8 cellular contexts compared by ENCODE assay signal in the genomic region with DNA sequence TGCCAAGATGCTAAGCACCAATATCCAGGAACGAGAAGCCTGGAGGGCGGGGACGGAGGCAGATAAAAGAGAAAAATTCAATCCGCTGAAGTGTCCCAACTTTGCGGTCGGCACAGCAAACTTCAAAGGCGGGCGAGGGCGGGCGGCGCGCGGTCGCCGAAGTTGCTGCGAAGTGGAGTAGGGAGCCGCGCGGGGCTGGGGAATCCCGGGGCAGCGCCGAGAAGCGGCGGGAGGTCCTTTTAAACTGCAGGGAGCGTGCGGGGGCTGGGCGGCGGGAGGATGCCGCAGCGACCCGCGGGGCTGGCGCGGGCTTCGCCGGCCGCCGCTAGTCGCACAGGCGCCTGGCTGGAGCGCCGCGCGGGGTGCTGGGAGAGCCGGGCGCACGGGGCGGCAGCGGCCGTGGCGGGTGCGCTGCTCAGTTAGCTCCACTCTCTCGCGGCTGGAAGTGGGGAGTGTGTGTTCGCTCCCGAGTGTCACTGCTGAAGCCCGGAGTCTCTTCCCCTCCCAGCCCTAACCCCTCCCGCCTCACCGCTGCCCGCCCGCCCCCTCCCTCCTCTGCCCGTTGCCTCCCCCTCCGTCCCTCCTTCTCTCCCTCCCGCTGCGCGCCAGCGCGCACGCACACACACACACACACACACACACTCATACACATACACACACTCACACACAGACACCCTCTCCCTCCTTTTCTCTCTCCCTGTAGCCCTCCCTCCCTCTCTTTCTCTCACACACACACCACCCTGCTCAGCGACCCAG. TPM values are rescaled to one million over a fixed set of nuclear protein-coding genes. Genes with fewer than 3 reads are reported as not detected.
DNase-seq lines count a peak whose midpoint lies in the region; ATAC-seq and TF ChIP-seq lines count a peak whose summit lies in the region.

A gene with protein sequence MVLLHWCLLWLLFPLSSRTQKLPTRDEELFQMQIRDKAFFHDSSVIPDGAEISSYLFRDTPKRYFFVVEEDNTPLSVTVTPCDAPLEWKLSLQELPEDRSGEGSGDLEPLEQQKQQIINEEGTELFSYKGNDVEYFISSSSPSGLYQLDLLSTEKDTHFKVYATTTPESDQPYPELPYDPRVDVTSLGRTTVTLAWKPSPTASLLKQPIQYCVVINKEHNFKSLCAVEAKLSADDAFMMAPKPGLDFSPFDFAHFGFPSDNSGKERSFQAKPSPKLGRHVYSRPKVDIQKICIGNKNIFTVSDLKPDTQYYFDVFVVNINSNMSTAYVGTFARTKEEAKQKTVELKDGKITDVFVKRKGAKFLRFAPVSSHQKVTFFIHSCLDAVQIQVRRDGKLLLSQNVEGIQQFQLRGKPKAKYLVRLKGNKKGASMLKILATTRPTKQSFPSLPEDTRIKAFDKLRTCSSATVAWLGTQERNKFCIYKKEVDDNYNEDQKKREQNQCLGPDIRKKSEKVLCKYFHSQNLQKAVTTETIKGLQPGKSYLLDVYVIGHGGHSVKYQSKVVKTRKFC (minus strand): TSS at position 456 of the 756 bp plus-strand sequence. CDS start 26,698 bp downstream, outside the sequence.

- peak within 1 kb of the TSS; percentile 67 for H3K9ac ChIP-seq in adipocyte (ENCODE audit: low read length)

- H3K27me3 ChIP-seq in RWPE2 (ENCODE audit: insufficient read depth, poor library complexity, severe bottlenecking): peaks cover 93% of the 10 kb centered on the region
- no peaks in the 10 kb centered on the region for H3K27me3 ChIP-seq in adipocyte (replicated peaks; ENCODE audit: control insufficient read depth, insufficient read depth, low read length)
- peaks cover 10% of the 10 kb centered on the region for H3K27me3 ChIP-seq in hepatocyte

- WGBS in hepatocyte (ENCODE audit: low lambda C conversion rate, missing lambda C conversion rate): 1% methylated on average over 20 of the region's 70 CpGs

- no peaks in the 10 kb centered on the region for H3K4me1 ChIP-seq in RWPE2 (ENCODE audit: insufficient read depth, poor library complexity, severe bottlenecking)
- H3K4me1 ChIP-seq in adipocyte (ENCODE audit: control insufficient read depth, insufficient read depth, low read length): no peaks in the 10 kb centered on the region
- peaks cover 14% of the 10 kb centered on the region for H3K4me1 ChIP-seq in hepatocyte (ENCODE audit: insufficient read depth)

- H3K36me3 ChIP-seq in RWPE2 (ENCODE audit: low read depth): no peaks in the 10 kb centered on the region
- H3K36me3 ChIP-seq in adipocyte (ENCODE audit: control insufficient read depth, insufficient read depth, low read length, severe bottlenecking): no peaks in the 10 kb centered on the region
- no peaks in the 10 kb centered on the region for H3K36me3 ChIP-seq in hepatocyte (replicated peaks; ENCODE audit: insufficient read depth, low read depth)

- no peaks in the 10 kb centered on the region for H3K9me2 ChIP-seq in hepatocyte (replicated peaks; ENCODE audit: insufficient read depth)

- peak; percentile 64 for ATAC-seq in GM19351 (IDR thresholded peaks at IDR 0.05; ENCODE audit: unreplicated experiment)
- ATAC-seq in RWPE2 (ENCODE audit: low read depth): peak; percentile 67

- DNase-seq in RWPE2 (ENCODE audit: low spot score) (no peak), adipocyte (ENCODE audit: low read depth) (peak; percentile 77), hepatocyte (ENCODE audit: low spot score) (peak; percentile 74), retinal pigment epithelial cell (ENCODE audit: low read depth) (no peak), OCI-M1 (lab: John Stamatoyannopoulos, UW) (no peak), UCSD-AML1 (lab: John Stamatoyannopoulos, UW; ENCODE audit: unreplicated experiment) (no peak)

- H3K4me2 ChIP-seq in hepatocyte: peak within 1 kb of the TSS; percentile 96

- peak within 1 kb of the TSS; percentile 98 for H2AFZ ChIP-seq in hepatocyte

- H4K20me1 ChIP-seq in hepatocyte (ENCODE audit: insufficient read depth, poor library complexity, severe bottlenecking): no peaks in the 10 kb centered on the region

- H3K4me3 ChIP-seq in RWPE2 (ENCODE audit: severe bottlenecking): peak within 1 kb of the TSS; percentile 20
- H3K4me3 ChIP-seq in adipocyte (ENCODE audit: low read length): peak within 1 kb of the TSS; percentile 87
- H3K4me3 ChIP-seq in hepatocyte: peak within 1 kb of the TSS; percentile 90
- H3K4me3 ChIP-seq in retinal pigment epithelial cell (ENCODE audit: low read length): peak within 1 kb of the TSS; percentile 54

- no peaks in the 10 kb centered on the region for H3K9me3 ChIP-seq in RWPE2 (ENCODE audit: severe bottlenecking)
- H3K9me3 ChIP-seq in adipocyte (ENCODE audit: control insufficient read depth, low read length): no peaks in the 10 kb centered on the region
- H3K9me3 ChIP-seq in hepatocyte (ENCODE audit: low read depth): no peaks in the 10 kb centered on the region

- no peak for TF ChIP-seq CTCF in 22Rv1 (IDR thresholded peaks at IDR 0.05)
- no peak for TF ChIP-seq CTCF in RWPE2 (IDR thresholded peaks at IDR 0.05; ENCODE audit: poor library complexity, severe bottlenecking)
- TF ChIP-seq CTCF in hepatocyte (IDR thresholded peaks at IDR 0.05; ENCODE audit: poor library complexity): no peak
- TF ChIP-seq CTCF in retinal pigment epithelial cell (conservative IDR thresholded peaks at IDR 0.05; ENCODE audit: low read depth, low read length): no peak

- H3K27ac ChIP-seq in 22Rv1: peak within 1 kb of the TSS; percentile 67
- H3K27ac ChIP-seq in RWPE2 (ENCODE audit: poor library complexity, severe bottlenecking): no peak within 1 kb of the TSS
- H3K27ac ChIP-seq in hepatocyte: peak within 1 kb of the TSS; percentile 62

- H3K79me2 ChIP-seq in hepatocyte: peaks cover 32% of the 10 kb centered on the region

RNA-seq across cellular contexts. Expression of the gene that starts here (rescaled TPM):
- total RNA-seq in hepatocyte: 27.5 and 30.5 TPM in 2 replicates
- 13.6 and 19.5 TPM in 2 replicates for polyA plus RNA-seq in hepatocyte

Comparison
In these comparisons a context has a peak if more than half of its experiments do, and no peak if none do; other contexts are left out.
1. DNase-seq: peak in adipocyte (single experiment) and hepatocyte (single experiment); none in RWPE2 (single experiment), retinal pigment epithelial cell (single experiment), OCI-M1 (single experiment) and UCSD-AML1 (single experiment).
2. H3K4me3 ChIP-seq: peak in every context shown above with its lines; median percentile 90 in hepatocyte; 87 in adipocyte; 54 in retinal pigment epithelial cell; 20 in RWPE2.